Comparison of ENCODE assay signal across 12 cellular contexts in genomic region chr1:1038694-1039093, GRCh38. TPM values are rescaled to one million over a fixed set of nuclear protein-coding genes. Genes with fewer than 3 reads are reported as not detected.
DNase-seq lines count a peak whose midpoint lies in the region; ATAC-seq and TF ChIP-seq lines count a peak whose summit lies in the region.
"Had no signal": no experiment of that assay in that cellular context is flagged by ENCODE, and none has a peak within 500 bp of the region (broad histone marks: within the 10 kb centered on the region; RNA-seq: fewer than 3 reads in every experiment).

No MANE protein-coding gene starts in this region.

- H3K27ac ChIP-seq in brain microvascular endothelial cell (no peak overlapping the region), coronary artery (no peak overlapping the region)

- H3K4me3 ChIP-seq in brain microvascular endothelial cell (ENCODE audit: low read depth, low read length) (no peak overlapping the region), BE2C (ENCODE audit: low read depth, low read length) (no peak overlapping the region), coronary artery (no peak overlapping the region)

- peaks cover 14% of the 10 kb centered on the region for H3K4me1 ChIP-seq in BE2C

- H3K36me3 Mint-ChIP-seq in activated CD8-positive, alpha-beta T cell treated with anti-CD3 and anti-CD28 coated beads for 36 hours (ENCODE audit: low read depth), result peaks cover 6% of the 10 kb centered on the region

- peaks cover 34% of the 10 kb centered on the region for H3K27me3 Mint-ChIP-seq in stimulated activated naive CD8-positive, alpha-beta T cell treated with anti-CD3 and anti-CD28 coated beads, Interleukin-15, amount 100 ng/mL, for 72 hours
- H3K27me3 Mint-ChIP-seq in activated CD8-positive, alpha-beta T cell treated with anti-CD3 and anti-CD28 coated beads for 36 hours, result peaks cover 26% of the 10 kb centered on the region

- no peak for TF ChIP-seq CTCF in activated CD8-positive, alpha-beta T cell treated with anti-CD3 and anti-CD28 coated beads for 36 hours (IDR thresholded peaks at IDR 0.05)
- TF ChIP-seq CTCF in brain microvascular endothelial cell (IDR thresholded peaks at IDR 0.05; ENCODE audit: low read depth, low read length, missing control alignments) (no peak), BE2C (IDR thresholded peaks at IDR 0.05; ENCODE audit: low read depth, low read length) (no peak), coronary artery (IDR thresholded peaks at IDR 0.05) (no peak)

- CTCF ChIA-PET in activated CD8-positive, alpha-beta T cell treated with anti-CD3 and anti-CD28 coated beads for 36 hours (lab: Charles Lee), result interaction anchor here (0.7 to 3.6 kb wide), 4 partner anchors 25 to 253 kb away, joined by 3 to 21 read pairs (median 3); no protein-coding TSS in a partner anchor

- no peaks in the 10 kb centered on the region for H3K9me3 ChIP-seq in BE2C

- intact Hi-C loops in activated CD8-positive, alpha-beta T cell treated with anti-CD3 and anti-CD28 coated beads for 36 hours (cut with micrococcal nuclease), result no loop called here

- POLR2A ChIA-PET in activated CD8-positive, alpha-beta T cell treated with anti-CD3 and anti-CD28 coated beads for 36 hours (lab: Charles Lee), result interaction anchor here (0.9 to 4.7 kb wide), 3 partner anchors 21 to 25 kb away, joined by 3 to 30 read pairs (median 24); partner anchors contain the start of gene ISG15

- H3K27me3 ChIP-seq in brain microvascular endothelial cell (replicated peaks), result no peaks in the 10 kb centered on the region
- H3K27me3 ChIP-seq in BE2C, result peaks cover 37% of the 10 kb centered on the region

- no peak overlapping the region for H3K27ac Mint-ChIP-seq in stimulated activated naive CD8-positive, alpha-beta T cell treated with anti-CD3 and anti-CD28 coated beads, Interleukin-15, amount 100 ng/mL, for 72 hours
- no peak overlapping the region for H3K27ac Mint-ChIP-seq in activated CD8-positive, alpha-beta T cell treated with anti-CD3 and anti-CD28 coated beads for 36 hours

- in situ Hi-C loops in brain microvascular endothelial cell (cut with HindIII; ENCODE audit: low pct_ligation_motif_present, low sequenced_read_pairs), result no loop called here

- H3K9me3 Mint-ChIP-seq in stimulated activated naive CD8-positive, alpha-beta T cell treated with anti-CD3 and anti-CD28 coated beads, Interleukin-15, amount 100 ng/mL, for 72 hours, result peaks cover 0 to 6% of the 10 kb centered on the region in 2 donors
- H3K9me3 Mint-ChIP-seq in activated CD8-positive, alpha-beta T cell treated with anti-CD3 and anti-CD28 coated beads for 36 hours, result peaks cover 2% of the 10 kb centered on the region
- H3K9me3 Mint-ChIP-seq: H9 had no signal

- H3K4me1 Mint-ChIP-seq in stimulated activated naive CD8-positive, alpha-beta T cell treated with anti-CD3 and anti-CD28 coated beads, Interleukin-15, amount 100 ng/mL, for 72 hours, result peaks cover 55% of the 10 kb centered on the region
- H3K4me1 Mint-ChIP-seq in activated CD8-positive, alpha-beta T cell treated with anti-CD3 and anti-CD28 coated beads for 36 hours (ENCODE audit: low read depth), result peaks cover 19% of the 10 kb centered on the region

- peak overlapping the region; percentile 54 to 72 for H3K4me3 Mint-ChIP-seq in stimulated activated naive CD8-positive, alpha-beta T cell treated with anti-CD3 and anti-CD28 coated beads, Interleukin-15, amount 100 ng/mL, for 72 hours
- peak overlapping the region; percentile 57 for H3K4me3 Mint-ChIP-seq in activated CD8-positive, alpha-beta T cell treated with anti-CD3 and anti-CD28 coated beads for 36 hours

- ATAC-seq in stimulated activated naive CD8-positive, alpha-beta T cell treated with anti-CD3 and anti-CD28 coated beads, Interleukin-15, amount 100 ng/mL, for 72 hours, result no peak
- ATAC-seq in stimulated activated naive CD8-positive, alpha-beta T cell treated with anti-CD3 and anti-CD28 coated beads, Interleukin-15, Interleukin-2, amounts not matched to agents 100 U/mL and 50 U/mL, for 24 hours, result no peak
- ATAC-seq in HG03135 (IDR thresholded peaks at IDR 0.05; ENCODE audit: unreplicated experiment), result peak; percentile 46
- no peak for ATAC-seq in activated CD8-positive, alpha-beta T cell treated with anti-CD3 and anti-CD28 coated beads for 36 hours

- H3K36me3 ChIP-seq in brain microvascular endothelial cell (replicated peaks) (peaks cover 22% of the 10 kb centered on the region), BE2C (no peaks in the 10 kb centered on the region)

- DNase-seq in stimulated activated naive CD8-positive, alpha-beta T cell treated with anti-CD3 and anti-CD28 coated beads, Interleukin-15, amount 100 ng/mL, for 72 hours, result no peak
- DNase-seq in stimulated activated naive CD8-positive, alpha-beta T cell treated with anti-CD3 and anti-CD28 coated beads, Interleukin-15, Interleukin-2, amounts not matched to agents 100 U/mL and 50 U/mL, for 24 hours, result no peak
- no peak for DNase-seq in activated CD8-positive, alpha-beta T cell treated with anti-CD3 and anti-CD28 coated beads for 36 hours
- no peak for DNase-seq in brain microvascular endothelial cell
- DNase-seq in BE2C, result no peak
- DNase-seq in activated gamma-delta T cell treated with Interleukin-2 at 50 U/mL for 16 hours, result no peak
- DNase-seq in coronary artery (ENCODE audit: low spot score), result no peak
- DNase-seq: activated effector memory CD4-positive, alpha-beta T cell treated with anti-CD3 and anti-CD28 coated beads, Interleukin-2, amount 50 U/mL, for 16 hours; H9; NCI-H226 had no signal

RNA-seq across cellular contexts. Expression of gene AGRN, which starts 18.8 kb away (rescaled TPM):
- total RNA-seq in activated CD8-positive, alpha-beta T cell treated with anti-CD3 and anti-CD28 coated beads for 36 hours, result 10 to 100 TPM; 64.9 to 68.0 TPM
- polyA plus RNA-seq in BE2C (2012; ENCODE audit: insufficient read depth, insufficient read length, low read depth), result 58.7 TPM

RNA-seq across cellular contexts. Expression of gene ISG15, which starts 25.4 kb away (rescaled TPM):
- total RNA-seq in activated CD8-positive, alpha-beta T cell treated with anti-CD3 and anti-CD28 coated beads for 36 hours, result 100 to 1,000 TPM in 1 of 2 experiments, 10 to 100 TPM in 1; 94.5 to 102 TPM
- polyA plus RNA-seq in BE2C (2012; ENCODE audit: insufficient read depth, insufficient read length, low read depth), result 33.8 TPM

RNA-seq across cellular contexts. Expression of gene RNF223, which starts 35.4 kb away (rescaled TPM):
- not detected for total RNA-seq in activated CD8-positive, alpha-beta T cell treated with anti-CD3 and anti-CD28 coated beads for 36 hours
- not detected for polyA plus RNA-seq in BE2C (2012; ENCODE audit: insufficient read depth, insufficient read length, low read depth)
- total RNA-seq: H9; T-helper 1 cell treated with Interleukin-12 subunit alpha and Interleukin-12 subunit beta and Interleukin-4 antibody, amounts not matched to agents 30 ng/mL and 1 ng/mL, for 36 hours had no signal

RNA-seq across cellular contexts. Expression of gene HES4, which starts 38.8 kb away (rescaled TPM):
- 1 to 10 TPM; 5.7 to 9.0 TPM for total RNA-seq in activated CD8-positive, alpha-beta T cell treated with anti-CD3 and anti-CD28 coated beads for 36 hours
- 0.99 TPM for polyA plus RNA-seq in BE2C (2012; ENCODE audit: insufficient read depth, insufficient read length, low read depth)

RNA-seq across cellular contexts. Expression of gene PERM1, which starts 56.8 kb away (rescaled TPM):
- not detected for total RNA-seq in activated CD8-positive, alpha-beta T cell treated with anti-CD3 and anti-CD28 coated beads for 36 hours
- not detected for polyA plus RNA-seq in BE2C (2012; ENCODE audit: insufficient read depth, insufficient read length, low read depth)
- total RNA-seq: H9; T-helper 1 cell treated with Interleukin-12 subunit alpha and Interleukin-12 subunit beta and Interleukin-4 antibody, amounts not matched to agents 30 ng/mL and 1 ng/mL, for 36 hours had no signal
